28 cellular contexts compared by ENCODE assay signal in genomic region chr14:30550335-30550734, GRCh38. TPM values are rescaled to one million over a fixed set of nuclear protein-coding genes. Genes with fewer than 3 reads are reported as not detected.
DNase-seq lines count a peak whose midpoint lies in the region; ATAC-seq and TF ChIP-seq lines count a peak whose summit lies in the region.
"Had no signal": no experiment of that assay in that cellular context is flagged by ENCODE, and none has a peak within 500 bp of the region (broad histone marks: within the 10 kb centered on the region; RNA-seq: fewer than 3 reads in every experiment).

No MANE protein-coding gene starts in this region.

- ATAC-seq in HCT116: no peak
- ATAC-seq: effector memory CD8-positive, alpha-beta T cell; left ventricle myocardium superior; upper lobe of right lung; WTC11 had no signal

- no peaks in the 10 kb centered on the region for H3K79me2 ChIP-seq in HCT116 (ENCODE audit: insufficient read depth, low read length)

- H3K4me3 ChIP-seq in HCT116 (replicated peaks in 1 of 2; ENCODE audit: low read depth in 1 of 2, low read length in 2 of 2): no peak overlapping the region
- H3K4me3 ChIP-seq: colonic mucosa, sigmoid colon, upper lobe of right lung had no signal

- no peak overlapping the region for H3K27ac Mint-ChIP-seq in activated T-cell treated with anti-CD3 and anti-CD28 coated beads, Interleukin-2, amount 50 U/mL, for 24 hours
- H3K27ac Mint-ChIP-seq: activated naive CD8-positive, alpha-beta T cell treated with anti-CD3 and anti-CD28 coated beads for 36 hours; brain; effector memory CD8-positive, alpha-beta T cell; WTC11 had no signal

- H3K9me3 Mint-ChIP-seq in activated T-cell treated with anti-CD3 and anti-CD28 coated beads, Interleukin-2, amount 50 U/mL, for 24 hours: no peaks in the 10 kb centered on the region
- H3K9me3 Mint-ChIP-seq: activated naive CD8-positive, alpha-beta T cell treated with anti-CD3 and anti-CD28 coated beads for 36 hours; effector memory CD8-positive, alpha-beta T cell had no signal

- no peaks in the 10 kb centered on the region for H3K27me3 ChIP-seq in HCT116 (ENCODE audit: insufficient read depth, low read length)
- H3K27me3 ChIP-seq: colonic mucosa, sigmoid colon, upper lobe of right lung had no signal

- H2AFZ ChIP-seq in HCT116 (ENCODE audit: low read depth, low read length, poor library complexity, severe bottlenecking): no peak overlapping the region

- intact Hi-C loops in HCT116 (cut with micrococcal nuclease): no loop called here

- no peak for TF ChIP-seq POLR2A in HCT116 (IDR thresholded peaks at IDR 0.05; ENCODE audit: borderline replicate concordance, extremely low read depth, insufficient read depth, insufficient read length)

- H3K9me2 ChIP-seq in HCT116 (ENCODE audit: insufficient read depth): no peaks in the 10 kb centered on the region

- H3K4me1 Mint-ChIP-seq in activated T-cell treated with anti-CD3 and anti-CD28 coated beads, Interleukin-2, amount 50 U/mL, for 24 hours (ENCODE audit: low read depth): peaks cover 12% of the 10 kb centered on the region

- TF ChIP-seq CTCF in HCT116 (IDR thresholded peaks at IDR 0.05 in 2 of 3, conservative IDR thresholded peaks at IDR 0.05 in 1 of 3; ENCODE audit: borderline replicate concordance in 1 of 3, insufficient read depth in 1 of 3, low read depth in 2 of 3, low read length in 2 of 3): no peak
- TF ChIP-seq CTCF in GM13977 (IDR thresholded peaks at IDR 0.05; ENCODE audit: extremely low read depth, insufficient read depth, missing control alignments): no peak

- H3K4me2 ChIP-seq in HCT116 (ENCODE audit: low read length): 0 out of 2 replicates have a peak overlapping the region, but pooled peaks have one; percentile 2

- H3K9me3 ChIP-seq in HCT116 (ENCODE audit: control insufficient read depth in 1 of 2, insufficient read depth in 1 of 2, low read depth in 1 of 2, low read length in 2 of 2): no peaks in the 10 kb centered on the region
- H3K9me3 ChIP-seq: colonic mucosa, upper lobe of right lung had no signal

- no peak overlapping the region for H3K4me3 Mint-ChIP-seq in activated T-cell treated with anti-CD3 and anti-CD28 coated beads, Interleukin-2, amount 50 U/mL, for 24 hours
- H3K4me3 Mint-ChIP-seq: activated naive CD8-positive, alpha-beta T cell treated with anti-CD3 and anti-CD28 coated beads for 36 hours; brain; effector memory CD8-positive, alpha-beta T cell; WTC11 had no signal

- H4K20me1 ChIP-seq in HCT116 (ENCODE audit: insufficient read depth): no peaks in the 10 kb centered on the region

- no peaks in the 10 kb centered on the region for H3K36me3 ChIP-seq in HCT116 (ENCODE audit: control insufficient read depth in 1 of 2, insufficient read depth in 2 of 2, low read length in 2 of 2)
- H3K36me3 ChIP-seq: colonic mucosa, sigmoid colon, upper lobe of right lung had no signal

- H3K27me3 Mint-ChIP-seq in activated T-cell treated with anti-CD3 and anti-CD28 coated beads, Interleukin-2, amount 50 U/mL, for 24 hours: peaks cover 36% of the 10 kb centered on the region
- H3K27me3 Mint-ChIP-seq: activated naive CD8-positive, alpha-beta T cell treated with anti-CD3 and anti-CD28 coated beads for 36 hours; brain had no signal

- in situ Hi-C loops in ACHN (cut with HindIII; ENCODE audit: low pct_ligation_motif_present, low pct_unique_long_range_greater_than_20kb, low sequenced_read_pairs) (no loop called here), GM13977 (cut with MboI; ENCODE audit: low pct_unique_long_range_greater_than_20kb, low sequenced_read_pairs, unreplicated experiment) (no loop called here)

- CTCF ChIA-PET in HCT116 (lab: Charles Lee): no interaction called here

- H3K9ac ChIP-seq in HCT116 (ENCODE audit: low read length): no peak overlapping the region

- H3K36me3 Mint-ChIP-seq in activated T-cell treated with anti-CD3 and anti-CD28 coated beads, Interleukin-2, amount 50 U/mL, for 24 hours (ENCODE audit: low read depth): no peaks in the 10 kb centered on the region
- H3K36me3 Mint-ChIP-seq: activated naive CD8-positive, alpha-beta T cell treated with anti-CD3 and anti-CD28 coated beads for 36 hours; brain had no signal

- POLR2A ChIA-PET in HCT116 (lab: Charles Lee): no interaction called here

- BruUV-seq in HCT116 (replicated peaks; lab: Mats Ljungman, UMichigan): no TSS peak

- TF ChIP-seq RAD21 in HCT116 (IDR thresholded peaks at IDR 0.05; ENCODE audit: low read depth): no peak

- H3K27ac ChIP-seq in HCT116 (ENCODE audit: low read depth, low read length): no peak overlapping the region
- H3K27ac ChIP-seq: C4-2B, colonic mucosa, sigmoid colon, upper lobe of right lung had no signal

- RAD21 ChIA-PET in HCT116 (lab: Charles Lee; ENCODE audit: low non-redundant PET in 1 of 2, low total read pairs in 2 of 2, uncharacterized antibody in 2 of 2, unreplicated experiment in 2 of 2): no interaction called here

- H3K4me1 ChIP-seq in HCT116 (ENCODE audit: control insufficient read depth in 1 of 2, insufficient read depth in 2 of 2, low read length in 2 of 2): peaks cover 0 to 25% of the 10 kb centered on the region in 2 experiments; a peak in 2 of 4 replicates
- H3K4me1 ChIP-seq: colonic mucosa, sigmoid colon, upper lobe of right lung had no signal

- DNase-seq in ACHN (peak; percentile 32), HCT116 (ENCODE audit: low read depth, low spot score) (no peak), amniotic epithelial cell (ENCODE audit: low read depth) (peak; percentile 70), glomerular visceral epithelial cell (ENCODE audit: extremely low spot score) (peak; percentile 35), GM13977 (ENCODE audit: low spot score) (no peak), NCI-H2196 (lab: John Stamatoyannopoulos, UW; ENCODE audit: unreplicated experiment) (no peak), T-helper 9 cell (no peak)
- no peak for DNase-seq in activated T-cell treated with anti-CD3 and anti-CD28 coated beads, Interleukin-2, amount 50 U/mL, for 24 hours
- DNase-seq: activated CD4-positive, alpha-beta T cell treated with anti-CD3 and anti-CD28 coated beads, Interleukin-2, amount 50 U/mL, for 4 hours; activated CD8-positive, alpha-beta memory T cell treated with anti-CD3 and anti-CD28 coated beads, Interleukin-2, amount 50 U/mL, for 4 hours; activated naive CD8-positive, alpha-beta T cell treated with anti-CD3 and anti-CD28 coated beads for 36 hours; colonic mucosa; effector memory CD8-positive, alpha-beta T cell; GDM1; head of caudate nucleus; Kasumi-1; left ventricle myocardium superior; NCI-H1092; NCI-H2107; NCI-H510A treated with DMSO at 0.1 percent for 48 hours; posterior cingulate gyrus; sigmoid colon; substantia nigra; T1000; upper lobe of right lung had no signal

TF ChIP-seq in HCT116, 20 proteins besides CTCF, POLR2A, EP300 and RAD21:
- TF ChIP-seq CEBPB (IDR thresholded peaks at IDR 0.05; ENCODE audit: low read depth) (no peak), EZH2phosphoT487 (IDR thresholded peaks at IDR 0.05; ENCODE audit: borderline replicate concordance) (no peak), FOSL1 (IDR thresholded peaks at IDR 0.05; ENCODE audit: low read depth) (no peak)

RNA-seq across cellular contexts. Expression of gene G2E3, which starts 8.6 kb away (rescaled TPM):
- 47.0 TPM for total RNA-seq in HCT116 (2021; ENCODE audit: unreplicated experiment)
- polyA plus RNA-seq in HCT116 (2012): 10.1 and 13.1 TPM in 2 replicates

Comparison
In these comparisons a context has a peak if more than half of its experiments do, and no peak if none do; other contexts are left out.
1. DNase-seq: peak in ACHN (single experiment), amniotic epithelial cell (single experiment) and glomerular visceral epithelial cell (single experiment); none in HCT116 (single experiment), GM13977 (single experiment), NCI-H2196 (single experiment), activated T-cell treated with anti-CD3 and anti-CD28 coated beads, Interleukin-2, amount 50 U/mL, for 24 hours (single experiment) and T-helper 9 cell (single experiment).